Comparison of ENCODE assay signal across 8 cellular contexts in genomic region chr16:2531696-2532493, GRCh38. TPM values are rescaled to one million over a fixed set of nuclear protein-coding genes. Genes with fewer than 3 reads are reported as not detected.
A peak's percentile ranks its signal among the peaks of the same experiment; 100 is the strongest.
DNase-seq lines count a peak whose midpoint lies in the region; ATAC-seq and TF ChIP-seq lines count a peak whose summit lies in the region.

No MANE protein-coding gene starts in this region.

- H3K36me3 ChIP-seq in heart left ventricle (peaks cover 0 to 34% (median 20%) of the 10 kb centered on the region in 9 donors), upper lobe of right lung (peaks cover 32% of the 10 kb centered on the region)

- WGBS in adipose tissue, 3 donors, result 0 to 1% (median 1%) methylated on average over 60 to 84 of the region's 84 CpGs
- WGBS in heart left ventricle, 4 donors, result 0 to 1% (median 0%) methylated on average over 23 to 84 of the region's 84 CpGs

- ATAC-seq in HG02763 (IDR thresholded peaks at IDR 0.05; ENCODE audit: unreplicated experiment) (peak; percentile 81), heart left ventricle (peak; percentile 91 to 97 (median 94)), upper lobe of right lung (peak; percentile 94)

- intact Hi-C loops in heart left ventricle (cut with DNase I), result no loop called here
- intact Hi-C loops in posterior vena cava (cut with DNase I), result no loop called here
- intact Hi-C loops in upper lobe of right lung (cut with DNase I), result no loop called here

- peak; percentile 29 to 80 for TF ChIP-seq POLR2A in heart left ventricle (IDR thresholded peaks at IDR 0.05)

- H3K9me3 ChIP-seq in heart left ventricle (no peaks in the 10 kb centered on the region), upper lobe of right lung (no peaks in the 10 kb centered on the region)

- peak overlapping the region; percentile 93 for H3K27ac ChIP-seq in adipose tissue (ENCODE audit: low read depth, low read length)
- H3K27ac ChIP-seq in heart left ventricle, result peak overlapping the region; percentile 43 to 97 (median 82)
- peak overlapping the region; percentile 89 for H3K27ac ChIP-seq in upper lobe of right lung

- H3K4me1 ChIP-seq in heart left ventricle (peaks cover 0 to 40% (median 11%) of the 10 kb centered on the region in 12 donors), upper lobe of right lung (peaks cover 12% of the 10 kb centered on the region)

- DNase-seq in GM12864 (ENCODE audit: low read depth), result peak; percentile 87
- DNase-seq in NCI-H1417 treated with DMSO at 0.1 percent for 48 hours (lab: John Stamatoyannopoulos, UW), result peak; percentile 47
- peak; percentile 95 for DNase-seq in SW480 (ENCODE audit: low spot score)
- peak; percentile 98 to 100 (median 99) for DNase-seq in heart left ventricle
- peak; percentile 100 for DNase-seq in posterior vena cava (ENCODE audit: low spot score)
- DNase-seq in upper lobe of right lung, result peak; percentile 100

- H3K4me3 ChIP-seq in GM12864 (ENCODE audit: low read depth, low read length) (peak overlapping the region; percentile 75), heart left ventricle (peak overlapping the region; percentile 39 to 72 (median 62)), upper lobe of right lung (peak overlapping the region; percentile 63)

- no peaks in the 10 kb centered on the region for H3K27me3 ChIP-seq in heart left ventricle
- no peaks in the 10 kb centered on the region for H3K27me3 ChIP-seq in upper lobe of right lung

- no peak for TF ChIP-seq CTCF in GM12864 (IDR thresholded peaks at IDR 0.05; ENCODE audit: low read depth, low read length, missing control alignments)
- TF ChIP-seq CTCF in heart left ventricle (IDR thresholded peaks at IDR 0.05), result no peak
- no peak for TF ChIP-seq CTCF in upper lobe of right lung (IDR thresholded peaks at IDR 0.05)

RNA-seq across cellular contexts. Expression of gene CEMP1, which starts 0.7 kb away (rescaled TPM):
- polyA plus RNA-seq in adipose tissue (under 1 TPM; 0.45 to 0.97 (median 0.66) TPM), heart left ventricle (under 1 TPM; 0.04 to 0.27 TPM)
- total RNA-seq in heart left ventricle (under 1 TPM in 1 of 9 donors, not detected in 8; 0.18 TPM), posterior vena cava (not detected), upper lobe of right lung (1.4 TPM)

RNA-seq across cellular contexts. Expression of gene PDPK1, which starts 5.9 kb away (rescaled TPM):
- polyA plus RNA-seq in adipose tissue (10 to 100 TPM; 10.6 to 19.0 (median 15.0) TPM), heart left ventricle (10 to 100 TPM; 12.3 to 32.3 TPM)
- total RNA-seq in heart left ventricle (10 to 100 TPM; 29.1 to 54.1 (median 40.4) TPM), posterior vena cava (10 to 100 TPM; 36.8 to 40.1 TPM), upper lobe of right lung (90.9 TPM)

RNA-seq across cellular contexts. Expression of gene AMDHD2, which starts 11.7 kb away (rescaled TPM):
- polyA plus RNA-seq in adipose tissue (10 to 100 TPM; 14.6 to 29.5 (median 29.5) TPM), heart left ventricle (10 to 100 TPM in 1 of 2 donors, 1 to 10 TPM in 1; 9.4 to 13.2 TPM)
- total RNA-seq in heart left ventricle (10 to 100 TPM in 5 of 9 donors, 1 to 10 TPM in 4; 8.9 to 34.0 (median 11.8) TPM), posterior vena cava (10 to 100 TPM; 25.5 to 34.3 TPM), upper lobe of right lung (61.7 TPM)

RNA-seq across cellular contexts. Expression of gene ATP6V0C, which starts 18.1 kb away (rescaled TPM):
- polyA plus RNA-seq in adipose tissue (100 to 1,000 TPM in 1 of 3 donors, 10 to 100 TPM in 2; 74.2 to 236 (median 89.1) TPM), heart left ventricle (100 to 1,000 TPM; 132 to 232 TPM)
- total RNA-seq in heart left ventricle (100 to 1,000 TPM in 7 of 9 donors, 10 to 100 TPM in 2; 61.6 to 209 (median 129) TPM), posterior vena cava (100 to 1,000 TPM; 107 to 133 TPM), upper lobe of right lung (298 TPM)

RNA-seq across cellular contexts. Expression of gene TBC1D24, which starts 57.0 kb away (rescaled TPM):
- polyA plus RNA-seq in adipose tissue, result 10 to 100 TPM in 1 of 3 donors, 1 to 10 TPM in 2; 6.6 to 11.6 (median 7.8) TPM
- 10 to 100 TPM in 8 of 9 donors, 1 to 10 TPM in 1; 8.9 to 19.2 (median 11.9) TPM for total RNA-seq in heart left ventricle
- 1 to 10 TPM; 4.0 to 6.7 TPM for polyA plus RNA-seq in heart left ventricle
- total RNA-seq in posterior vena cava, result 10 to 100 TPM; 11.4 to 13.3 TPM
- 43.7 TPM for total RNA-seq in upper lobe of right lung

Comparison
In these comparisons a context has a peak if more than half of its experiments do, and no peak if none do; other contexts are left out.
1. Peak in every context shown above with its lines: DNase-seq, ATAC-seq, H3K4me3 ChIP-seq and H3K27ac ChIP-seq.
2. DNase-seq: peak in every context shown above with its lines; median percentile 100 in posterior vena cava; 100 in upper lobe of right lung; 99 in heart left ventricle; 95 in SW480; 87 in GM12864; 47 in NCI-H1417 treated with DMSO at 0.1 percent for 48 hours.